In the genomic region with DNA sequence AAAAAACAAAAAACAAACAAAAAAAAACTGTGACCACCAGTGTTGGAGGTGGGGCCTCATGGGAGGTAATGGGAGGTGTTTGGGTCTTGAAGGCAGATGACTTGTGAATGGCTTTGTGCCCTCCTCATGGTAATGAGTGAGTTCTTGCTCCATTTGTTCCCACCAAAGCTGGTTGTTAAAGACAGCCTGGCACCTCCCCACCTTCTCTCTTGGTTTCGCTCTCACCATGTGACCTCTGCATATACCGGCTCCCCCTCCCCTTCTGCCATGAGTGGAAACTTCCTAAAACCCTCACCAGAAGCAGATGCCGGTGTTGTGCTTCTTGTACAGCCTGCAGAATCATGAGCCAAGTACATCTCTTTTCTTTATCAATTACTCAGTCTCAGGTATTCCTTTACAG, we compare ENCODE assay signal across 21 cellular contexts.
"Had no signal": no experiment of that assay in that cellular context is flagged by ENCODE, and none has a peak within 500 bp of the region (broad histone marks: within the 10 kb centered on the region; RNA-seq: fewer than 3 reads in every experiment).

No MANE protein-coding gene starts in this region.

- FAIRE-seq: endometrium, pancreas, small intestine had no signal

- H3K36me3 Mint-ChIP-seq: mesothelial cell of epicardium, natural killer cell, neural progenitor cell had no signal

- H3K9me3 Mint-ChIP-seq: mesothelial cell of epicardium; natural killer cell; neural progenitor cell; stimulated activated naive CD8-positive, alpha-beta T cell treated with anti-CD3 and anti-CD28 coated beads, Interleukin-15, Interleukin-2, amounts not matched to agents 100 ng/mL and 50 ng/mL, for 24 hours had no signal

- H3K36me3 ChIP-seq: esophagus muscularis mucosa, gastrocnemius medialis, neural progenitor cell, pancreas, tibial nerve had no signal

- H3K9ac ChIP-seq: neural progenitor cell had no signal

- H3K9me3 ChIP-seq: esophagus muscularis mucosa, gastrocnemius medialis, pancreas, testis, tibial nerve had no signal

- H3K27me3 ChIP-seq: dorsolateral prefrontal cortex, gastrocnemius medialis, neural progenitor cell, pancreas, testis, tibial nerve had no signal

- H3K4me2 ChIP-seq: neural progenitor cell had no signal

- H3K4me3 ChIP-seq: dorsolateral prefrontal cortex, esophagus muscularis mucosa, gastrocnemius medialis, neural progenitor cell, pancreas, testis, tibial nerve had no signal

- H3K27ac Mint-ChIP-seq: mesothelial cell of epicardium; natural killer cell; neural progenitor cell; progenitor cell of endocrine pancreas; stimulated activated naive CD8-positive, alpha-beta T cell treated with anti-CD3 and anti-CD28 coated beads, Interleukin-15, Interleukin-2, amounts not matched to agents 100 ng/mL and 50 ng/mL, for 24 hours had no signal

- ATAC-seq: gastrocnemius medialis, left lobe of liver, natural killer cell, pancreas, right cardiac atrium had no signal

- H3K4me1 Mint-ChIP-seq: natural killer cell had no signal

- H3K4me1 ChIP-seq: esophagus muscularis mucosa, gastrocnemius medialis, pancreas, tibial nerve had no signal

- H3K27ac ChIP-seq: dorsolateral prefrontal cortex, esophagus muscularis mucosa, gastrocnemius medialis, neural progenitor cell, pancreas, testis, tibial nerve had no signal

- H3K27me3 Mint-ChIP-seq: progenitor cell of endocrine pancreas had no signal

- H3K4me3 Mint-ChIP-seq: mesothelial cell of epicardium; natural killer cell; neural progenitor cell; stimulated activated naive CD8-positive, alpha-beta T cell treated with anti-CD3 and anti-CD28 coated beads, Interleukin-15, Interleukin-2, amounts not matched to agents 100 ng/mL and 50 ng/mL, for 24 hours had no signal

- DNase-seq: cortex of kidney; dorsolateral prefrontal cortex; effector CD8-positive, alpha-beta T cell; gastrocnemius medialis; islet precursor cell; mammary epithelial cell; natural killer cell; nucleus accumbens; pancreas; right cardiac atrium; small intestine; stimulated activated CD4-positive, alpha-beta T cell treated with anti-CD3 and anti-CD28 coated beads, Interleukin-12 subunit alpha, Interleukin-12 subunit beta, amount 100 ng/mL, for 4 hours; testis had no signal
